26 cellular contexts compared by ENCODE assay signal in the genomic region with DNA sequence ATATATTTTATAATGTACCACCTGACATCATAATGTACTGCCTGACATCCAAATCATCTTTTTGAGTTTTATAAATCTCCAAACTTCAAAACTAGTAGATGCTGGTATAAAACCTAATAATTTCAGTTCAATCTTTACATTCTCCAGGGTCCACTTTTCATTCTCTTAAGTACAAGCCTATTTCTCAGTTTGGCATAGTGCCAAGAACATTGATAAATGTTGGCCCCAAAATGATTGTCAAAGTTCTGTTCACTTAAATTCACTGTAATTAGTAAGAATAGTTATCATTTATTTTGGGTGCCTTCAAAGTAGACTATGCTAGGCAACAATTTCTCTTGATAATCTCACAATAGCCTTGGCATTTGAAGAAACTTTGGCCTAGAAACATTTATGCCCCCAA.
"Had no signal": no experiment of that assay in that cellular context is flagged by ENCODE, and none has a peak within 500 bp of the region (broad histone marks: within the 10 kb centered on the region; RNA-seq: fewer than 3 reads in every experiment).

No MANE protein-coding gene starts in this region.

- H3K9me3 Mint-ChIP-seq: activated CD4-positive, alpha-beta T cell treated with anti-CD3 and anti-CD28 coated beads, Interleukin-2, amount 10 ng/mL, durations not matched to agents 7 days and 5 days; activated naive CD8-positive, alpha-beta T cell treated with anti-CD3 and anti-CD28 coated beads for 36 hours; activated T-helper 17 cell treated with anti-CD3 and anti-CD28 coated beads, Interleukin-2, amount 50 U/mL, for 72 hours; central memory CD8-positive, alpha-beta T cell; stimulated activated naive CD8-positive, alpha-beta T cell treated with anti-CD3 and anti-CD28 coated beads, Interleukin-15, Interleukin-2, amounts not matched to agents 100 ng/mL and 50 ng/mL, for 24 hours; T-helper 2 cell treated with Interferon-gamma antibody and Interleukin-4, amounts not matched to agents 5 μg/mL and 100 μg/mL, for 36 hours had no signal

- H3K27ac ChIP-seq: breast epithelium, esophagus muscularis mucosa, gastroesophageal sphincter, parathyroid adenoma, tibial nerve, VCaP had no signal

- DNase-seq: activated CD4-positive, alpha-beta T cell treated with anti-CD3 and anti-CD28 coated beads, Interleukin-2, amount 10 ng/mL, durations not matched to agents 7 days and 5 days; activated CD4-positive, CD25-positive, alpha-beta regulatory T cell treated with anti-CD3 and anti-CD28 coated beads, Interleukin-2, amount 50 U/mL, for 72 hours; activated naive CD8-positive, alpha-beta T cell treated with anti-CD3 and anti-CD28 coated beads for 36 hours; activated T-cell treated with anti-CD3 and anti-CD28 coated beads, Interleukin-2, amount 50 U/mL, for 1 hour; effector memory CD4-positive, alpha-beta T cell; head of caudate nucleus; left ventricle myocardium superior; mammary epithelial cell; midbrain; nucleus accumbens; right cardiac atrium; stimulated activated CD4-positive, alpha-beta T cell treated with anti-CD3 and anti-CD28 coated beads, Interleukin-1b, Interleukin-23, amount 100 ng/mL, for 48 hours; substantia nigra had no signal

- H3K4me3 Mint-ChIP-seq: activated CD4-positive, alpha-beta T cell treated with anti-CD3 and anti-CD28 coated beads, Interleukin-2, amount 10 ng/mL, durations not matched to agents 7 days and 5 days; activated naive CD8-positive, alpha-beta T cell treated with anti-CD3 and anti-CD28 coated beads for 36 hours; activated T-helper 17 cell treated with anti-CD3 and anti-CD28 coated beads, Interleukin-2, amount 50 U/mL, for 72 hours; central memory CD8-positive, alpha-beta T cell; stimulated activated naive CD8-positive, alpha-beta T cell treated with anti-CD3 and anti-CD28 coated beads, Interleukin-15, Interleukin-2, amounts not matched to agents 100 ng/mL and 50 ng/mL, for 24 hours; T-helper 2 cell treated with Interferon-gamma antibody and Interleukin-4, amounts not matched to agents 5 μg/mL and 100 μg/mL, for 36 hours had no signal

- H3K27me3 Mint-ChIP-seq: activated CD4-positive, alpha-beta T cell treated with anti-CD3 and anti-CD28 coated beads, Interleukin-2, amount 10 ng/mL, durations not matched to agents 7 days and 5 days; activated naive CD8-positive, alpha-beta T cell treated with anti-CD3 and anti-CD28 coated beads for 36 hours; activated T-helper 17 cell treated with anti-CD3 and anti-CD28 coated beads, Interleukin-2, amount 50 U/mL, for 72 hours; central memory CD8-positive, alpha-beta T cell; stimulated activated naive CD8-positive, alpha-beta T cell treated with anti-CD3 and anti-CD28 coated beads, Interleukin-15, Interleukin-2, amounts not matched to agents 100 ng/mL and 50 ng/mL, for 24 hours had no signal

- ATAC-seq: activated T-helper 17 cell treated with anti-CD3 and anti-CD28 coated beads, Interleukin-2, amount 50 U/mL, for 72 hours; gastroesophageal sphincter; left ventricle myocardium superior; right cardiac atrium had no signal

- FAIRE-seq: colon, islet of Langerhans, urothelium cell line had no signal

- H3K4me3 ChIP-seq: breast epithelium, esophagus muscularis mucosa, gastroesophageal sphincter, tibial nerve had no signal

- H3K4me1 ChIP-seq: breast epithelium had no signal

- H3K9me3 ChIP-seq: breast epithelium, esophagus muscularis mucosa, gastroesophageal sphincter, tibial nerve had no signal

- H3K27ac Mint-ChIP-seq: activated CD4-positive, alpha-beta T cell treated with anti-CD3 and anti-CD28 coated beads, Interleukin-2, amount 10 ng/mL, durations not matched to agents 7 days and 5 days; activated naive CD8-positive, alpha-beta T cell treated with anti-CD3 and anti-CD28 coated beads for 36 hours; activated T-helper 17 cell treated with anti-CD3 and anti-CD28 coated beads, Interleukin-2, amount 50 U/mL, for 72 hours; stimulated activated naive CD8-positive, alpha-beta T cell treated with anti-CD3 and anti-CD28 coated beads, Interleukin-15, Interleukin-2, amounts not matched to agents 100 ng/mL and 50 ng/mL, for 24 hours; T-helper 2 cell treated with Interferon-gamma antibody and Interleukin-4, amounts not matched to agents 5 μg/mL and 100 μg/mL, for 36 hours had no signal
